7 cellular contexts compared by ENCODE assay signal in the genomic region with DNA sequence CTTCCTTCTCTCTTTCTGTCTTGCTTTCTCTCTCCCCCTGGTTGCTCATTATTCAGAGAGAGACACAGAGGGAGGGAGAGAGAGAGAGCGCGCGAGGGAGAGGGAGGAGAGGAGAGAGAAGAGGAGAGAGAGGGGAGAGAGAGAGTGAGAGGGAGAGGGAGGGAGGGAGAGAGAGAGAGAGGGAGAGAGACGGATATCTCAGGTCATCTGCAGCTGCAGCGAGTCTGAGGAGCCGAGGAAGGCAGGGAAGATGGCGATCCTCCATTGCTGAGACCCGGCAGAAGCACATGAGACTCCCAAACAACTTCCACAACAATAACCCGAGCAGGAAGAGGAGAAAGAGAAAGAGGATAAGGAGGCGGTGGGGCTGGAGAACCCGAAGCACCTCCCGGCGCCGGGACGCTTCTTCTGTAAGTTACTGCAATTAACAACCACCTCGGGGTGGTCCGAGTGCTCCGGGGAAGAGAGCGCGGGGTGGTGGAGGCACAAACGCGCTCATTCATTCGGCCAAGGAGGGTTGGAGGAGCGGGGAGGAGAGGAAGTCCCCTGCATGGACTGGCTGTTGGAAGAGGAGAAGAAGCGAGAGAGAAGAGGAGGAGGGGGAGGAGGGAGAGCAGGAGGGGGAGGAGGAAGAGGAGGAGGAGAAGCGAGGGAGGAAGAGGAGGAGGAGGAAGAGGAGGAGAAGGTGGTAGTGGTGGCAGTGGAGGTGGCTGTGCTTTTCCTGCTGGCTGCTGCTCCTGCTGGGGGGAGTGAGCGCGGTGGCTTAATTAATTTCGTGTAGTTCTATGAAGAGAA. TPM values are rescaled to one million over a fixed set of nuclear protein-coding genes. Genes with fewer than 3 reads are reported as not detected.
DNase-seq lines count a peak whose midpoint lies in the region; ATAC-seq and TF ChIP-seq lines count a peak whose summit lies in the region.

A gene with protein sequence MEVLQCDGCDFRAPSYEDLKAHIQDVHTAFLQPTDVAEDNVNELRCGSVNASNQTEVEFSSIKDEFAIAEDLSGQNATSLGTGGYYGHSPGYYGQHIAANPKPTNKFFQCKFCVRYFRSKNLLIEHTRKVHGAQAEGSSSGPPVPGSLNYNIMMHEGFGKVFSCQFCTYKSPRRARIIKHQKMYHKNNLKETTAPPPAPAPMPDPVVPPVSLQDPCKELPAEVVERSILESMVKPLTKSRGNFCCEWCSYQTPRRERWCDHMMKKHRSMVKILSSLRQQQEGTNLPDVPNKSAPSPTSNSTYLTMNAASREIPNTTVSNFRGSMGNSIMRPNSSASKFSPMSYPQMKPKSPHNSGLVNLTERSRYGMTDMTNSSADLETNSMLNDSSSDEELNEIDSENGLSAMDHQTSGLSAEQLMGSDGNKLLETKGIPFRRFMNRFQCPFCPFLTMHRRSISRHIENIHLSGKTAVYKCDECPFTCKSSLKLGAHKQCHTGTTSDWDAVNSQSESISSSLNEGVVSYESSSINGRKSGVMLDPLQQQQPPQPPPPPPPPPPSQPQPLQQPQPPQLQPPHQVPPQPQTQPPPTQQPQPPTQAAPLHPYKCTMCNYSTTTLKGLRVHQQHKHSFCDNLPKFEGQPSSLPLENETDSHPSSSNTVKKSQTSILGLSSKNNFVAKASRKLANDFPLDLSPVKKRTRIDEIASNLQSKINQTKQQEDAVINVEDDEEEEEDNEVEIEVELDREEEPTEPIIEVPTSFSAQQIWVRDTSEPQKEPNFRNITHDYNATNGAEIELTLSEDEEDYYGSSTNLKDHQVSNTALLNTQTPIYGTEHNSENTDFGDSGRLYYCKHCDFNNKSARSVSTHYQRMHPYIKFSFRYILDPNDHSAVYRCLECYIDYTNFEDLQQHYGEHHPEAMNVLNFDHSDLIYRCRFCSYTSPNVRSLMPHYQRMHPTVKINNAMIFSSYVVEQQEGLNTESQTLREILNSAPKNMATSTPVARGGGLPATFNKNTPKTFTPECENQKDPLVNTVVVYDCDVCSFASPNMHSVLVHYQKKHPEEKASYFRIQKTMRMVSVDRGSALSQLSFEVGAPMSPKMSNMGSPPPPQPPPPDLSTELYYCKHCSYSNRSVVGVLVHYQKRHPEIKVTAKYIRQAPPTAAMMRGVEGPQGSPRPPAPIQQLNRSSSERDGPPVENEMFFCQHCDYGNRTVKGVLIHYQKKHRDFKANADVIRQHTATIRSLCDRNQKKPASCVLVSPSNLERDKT (N-terminal part only) (plus strand): TSS at position 221 of the 795 bp plus-strand sequence. CDS start 60,218 bp downstream, outside the sequence.

- H3K4me1 ChIP-seq in adipocyte (ENCODE audit: control insufficient read depth, insufficient read depth, low read length) = peaks cover 27% of the 10 kb centered on the region

- intact Hi-C loops in Right ventricle myocardium superior (cut with DNase I) = loop anchor here (2.0 kb wide), 1 partner anchor 58 kb away; no protein-coding TSS in a partner anchor

- TF ChIP-seq CTCF in omental fat pad (IDR thresholded peaks at IDR 0.05) = peak in 1 of 3 donors; percentile 88

- DNase-seq in GM03348 (ENCODE audit: low spot score) (peak; percentile 46), NCI-H1694 treated with DMSO at 0.1 percent for 48 hours (lab: John Stamatoyannopoulos, UW) (peak; percentile 23), adipocyte (ENCODE audit: low read depth) (peak; percentile 85), Right ventricle myocardium superior (peak; percentile 61), omental fat pad (ENCODE audit: low spot score) (no peak), NCI-H446 treated with DMSO at 0.1 percent for 48 hours (lab: John Stamatoyannopoulos, UW) (no peak)
- no peak for DNase-seq in activated CD8-positive, alpha-beta memory T cell treated with anti-CD3 and anti-CD28 coated beads for 24 hours

- peak within 1 kb of the TSS; percentile 96 for H3K4me3 ChIP-seq in adipocyte (ENCODE audit: low read length)

- H3K9me3 ChIP-seq in adipocyte (ENCODE audit: control insufficient read depth, low read length) = no peaks in the 10 kb centered on the region

- no peaks in the 10 kb centered on the region for H3K27me3 ChIP-seq in adipocyte (replicated peaks; ENCODE audit: control insufficient read depth, insufficient read depth, low read length)

- ATAC-seq in Right ventricle myocardium superior (ENCODE audit: poor library complexity) (peak; percentile 50), omental fat pad (ENCODE audit: low FRiP score) (peak; percentile 48)

- H3K36me3 ChIP-seq in adipocyte (ENCODE audit: control insufficient read depth, insufficient read depth, low read length, severe bottlenecking) = no peaks in the 10 kb centered on the region

- peak within 1 kb of the TSS; percentile 96 for H3K9ac ChIP-seq in adipocyte (ENCODE audit: low read length)

RNA-seq across cellular contexts. Expression of the gene that starts here (rescaled TPM):
- total RNA-seq in Right ventricle myocardium superior = 21.2 TPM
- 10 to 100 TPM; 16.2 to 18.5 (median 16.7) TPM for total RNA-seq in omental fat pad

Comparison
In these comparisons a context has a peak if more than half of its experiments do, and no peak if none do; other contexts are left out.
1. DNase-seq: peak in GM03348 (single experiment), NCI-H1694 treated with DMSO at 0.1 percent for 48 hours (single experiment), adipocyte (single experiment) and Right ventricle myocardium superior (single experiment); none in omental fat pad (single experiment), NCI-H446 treated with DMSO at 0.1 percent for 48 hours (single experiment) and activated CD8-positive, alpha-beta memory T cell treated with anti-CD3 and anti-CD28 coated beads for 24 hours (single experiment).